Comparison of ENCODE assay signal across 26 cellular contexts in genomic region chr12:6091786-6092566, GRCh38. TPM values are rescaled to one million over a fixed set of nuclear protein-coding genes. Genes with fewer than 3 reads are reported as not detected.
DNase-seq lines count a peak whose midpoint lies in the region; ATAC-seq and TF ChIP-seq lines count a peak whose summit lies in the region.
"Had no signal": no experiment of that assay in that cellular context is flagged by ENCODE, and none has a peak within 500 bp of the region (broad histone marks: within the 10 kb centered on the region; RNA-seq: fewer than 3 reads in every experiment).

No MANE protein-coding gene starts in this region.

- peaks cover 34% of the 10 kb centered on the region for H3K36me3 ChIP-seq in endodermal cell (ENCODE audit: control insufficient read depth, insufficient read depth, low read length)
- H3K36me3 ChIP-seq in spleen: peaks cover 0 to 16% (median 0%) of the 10 kb centered on the region in 6 donors
- H3K36me3 ChIP-seq: ascending aorta, thyroid gland had no signal

- TF ChIP-seq POLR2A in NB4 (IDR thresholded peaks at IDR 0.05; ENCODE audit: extremely low read depth, insufficient read length): no peak
- TF ChIP-seq POLR2A in spleen (IDR thresholded peaks at IDR 0.05): no peak

- H3K4me3 Mint-ChIP-seq in activated naive CD8-positive, alpha-beta T cell treated with anti-CD3 and anti-CD28 coated beads, Interleukin-2, amount 10 ng/mL, durations not matched to agents 7 days and 5 days: peak overlapping the region; percentile 35
- H3K4me3 Mint-ChIP-seq in activated naive CD8-positive, alpha-beta T cell treated with anti-CD3 and anti-CD28 coated beads, Interleukin-2, amount 50 U/mL, for 24 hours: no peak overlapping the region
- H3K4me3 Mint-ChIP-seq in endodermal cell: no peak overlapping the region
- H3K4me3 Mint-ChIP-seq: activated B cell treated with CpG ODN at 0.5 μM for 24 hours; activated T-helper 17 cell treated with anti-CD3 and anti-CD28 coated beads, Interleukin-2, amount 50 U/mL, for 72 hours; CD8-positive, alpha-beta memory T cell; central memory CD8-positive, alpha-beta T cell; naive thymus-derived CD8-positive, alpha-beta T cell; stimulated activated naive CD8-positive, alpha-beta T cell treated with anti-CD3 and anti-CD28 coated beads, Interleukin-15, Interleukin-2, amounts not matched to agents 100 ng/mL and 50 ng/mL, for 24 hours had no signal

- H3K4me1 ChIP-seq in endodermal cell (ENCODE audit: control insufficient read depth, insufficient read depth, low read length) (peaks cover 6% of the 10 kb centered on the region), spleen (peaks cover 0 to 42% (median 6%) of the 10 kb centered on the region in 6 donors)

- ATAC-seq in activated naive CD8-positive, alpha-beta T cell treated with anti-CD3 and anti-CD28 coated beads, Interleukin-2, amount 10 ng/mL, durations not matched to agents 7 days and 5 days (ENCODE audit: low read depth): no peak
- no peak for ATAC-seq in activated naive CD8-positive, alpha-beta T cell treated with anti-CD3 and anti-CD28 coated beads, Interleukin-2, amount 50 U/mL, for 24 hours
- ATAC-seq: activated naive CD4-positive, alpha-beta T cell treated with anti-CD3 and anti-CD28 coated beads, Interleukin-2, amount 50 U/mL, for 72 hours; activated T-helper 17 cell treated with anti-CD3 and anti-CD28 coated beads, Interleukin-2, amount 50 U/mL, for 72 hours; naive thymus-derived CD8-positive, alpha-beta T cell had no signal

- no peaks in the 10 kb centered on the region for H3K27me3 ChIP-seq in endodermal cell (ENCODE audit: control insufficient read depth, insufficient read depth, low read length, poor library complexity, severe bottlenecking)
- peaks cover 0 to 11% (median 0%) of the 10 kb centered on the region in 7 donors for H3K27me3 ChIP-seq in spleen (replicated peaks in 1 of 7)
- H3K27me3 ChIP-seq: ascending aorta, thyroid gland had no signal

- H3K9me3 Mint-ChIP-seq in activated naive CD8-positive, alpha-beta T cell treated with anti-CD3 and anti-CD28 coated beads, Interleukin-2, amount 10 ng/mL, durations not matched to agents 7 days and 5 days: no peaks in the 10 kb centered on the region
- no peaks in the 10 kb centered on the region for H3K9me3 Mint-ChIP-seq in activated naive CD8-positive, alpha-beta T cell treated with anti-CD3 and anti-CD28 coated beads, Interleukin-2, amount 50 U/mL, for 24 hours
- H3K9me3 Mint-ChIP-seq in endodermal cell: no peaks in the 10 kb centered on the region
- H3K9me3 Mint-ChIP-seq: activated naive CD4-positive, alpha-beta T cell treated with anti-CD3 and anti-CD28 coated beads, Interleukin-2, amount 50 U/mL, for 72 hours; activated T-helper 17 cell treated with anti-CD3 and anti-CD28 coated beads, Interleukin-2, amount 50 U/mL, for 72 hours; central memory CD8-positive, alpha-beta T cell; HFFc6; naive thymus-derived CD8-positive, alpha-beta T cell; stimulated activated naive CD8-positive, alpha-beta T cell treated with anti-CD3 and anti-CD28 coated beads, Interleukin-15, Interleukin-2, amounts not matched to agents 100 ng/mL and 50 ng/mL, for 24 hours had no signal

- H3K9me3 ChIP-seq in endodermal cell (ENCODE audit: control insufficient read depth, low read length): no peaks in the 10 kb centered on the region
- no peaks in the 10 kb centered on the region for H3K9me3 ChIP-seq in spleen
- H3K9me3 ChIP-seq: ascending aorta, thyroid gland had no signal

- H3K4me3 ChIP-seq in NB4 (ENCODE audit: low read depth, low read length) (no peak overlapping the region), endodermal cell (ENCODE audit: low read length) (no peak overlapping the region), spleen (no peak overlapping the region), coronary artery (no peak overlapping the region)
- H3K4me3 ChIP-seq: ascending aorta, thyroid gland had no signal

- H3K27me3 Mint-ChIP-seq in activated naive CD8-positive, alpha-beta T cell treated with anti-CD3 and anti-CD28 coated beads, Interleukin-2, amount 10 ng/mL, durations not matched to agents 7 days and 5 days: peaks cover 4% of the 10 kb centered on the region
- H3K27me3 Mint-ChIP-seq in activated naive CD8-positive, alpha-beta T cell treated with anti-CD3 and anti-CD28 coated beads, Interleukin-2, amount 50 U/mL, for 24 hours: peaks cover 23% of the 10 kb centered on the region
- no peaks in the 10 kb centered on the region for H3K27me3 Mint-ChIP-seq in endodermal cell (ENCODE audit: insufficient read depth)

- intact Hi-C loops in spleen (cut with DNase I; ENCODE audit: low total_unique reads): no loop called here

- no peaks in the 10 kb centered on the region for H3K36me3 Mint-ChIP-seq in activated naive CD8-positive, alpha-beta T cell treated with anti-CD3 and anti-CD28 coated beads, Interleukin-2, amount 10 ng/mL, durations not matched to agents 7 days and 5 days
- no peaks in the 10 kb centered on the region for H3K36me3 Mint-ChIP-seq in activated naive CD8-positive, alpha-beta T cell treated with anti-CD3 and anti-CD28 coated beads, Interleukin-2, amount 50 U/mL, for 24 hours (ENCODE audit: low read depth)
- peaks cover 93% of the 10 kb centered on the region for H3K36me3 Mint-ChIP-seq in endodermal cell (ENCODE audit: low read depth)
- H3K36me3 Mint-ChIP-seq: activated naive CD4-positive, alpha-beta T cell treated with anti-CD3 and anti-CD28 coated beads, Interleukin-2, amount 50 U/mL, for 72 hours; CD8-positive, alpha-beta memory T cell; naive thymus-derived CD8-positive, alpha-beta T cell had no signal

- POLR2A ChIA-PET in activated naive CD8-positive, alpha-beta T cell treated with anti-CD3 and anti-CD28 coated beads, Interleukin-2, amount 10 ng/mL, durations not matched to agents 7 days and 5 days (lab: Charles Lee): no interaction called here

- H3K27ac ChIP-seq in endodermal cell (ENCODE audit: low read depth, low read length): no peak overlapping the region
- H3K27ac ChIP-seq in spleen: peak overlapping the region in 1 of 8 donors; percentile 30
- H3K27ac ChIP-seq in coronary artery: no peak overlapping the region
- H3K27ac ChIP-seq: thyroid gland had no signal

- H3K27ac Mint-ChIP-seq in activated naive CD8-positive, alpha-beta T cell treated with anti-CD3 and anti-CD28 coated beads, Interleukin-2, amount 10 ng/mL, durations not matched to agents 7 days and 5 days: no peak overlapping the region
- no peak overlapping the region for H3K27ac Mint-ChIP-seq in activated naive CD8-positive, alpha-beta T cell treated with anti-CD3 and anti-CD28 coated beads, Interleukin-2, amount 50 U/mL, for 24 hours
- H3K27ac Mint-ChIP-seq in endodermal cell: no peak overlapping the region
- H3K27ac Mint-ChIP-seq: activated B cell treated with CpG ODN at 0.5 μM for 24 hours; activated naive CD4-positive, alpha-beta T cell treated with anti-CD3 and anti-CD28 coated beads, Interleukin-2, amount 50 U/mL, for 72 hours; activated T-helper 17 cell treated with anti-CD3 and anti-CD28 coated beads, Interleukin-2, amount 50 U/mL, for 72 hours; CD8-positive, alpha-beta memory T cell; stimulated activated naive CD8-positive, alpha-beta T cell treated with anti-CD3 and anti-CD28 coated beads, Interleukin-15, Interleukin-2, amounts not matched to agents 100 ng/mL and 50 ng/mL, for 24 hours had no signal

- no peak overlapping the region for H3K9ac ChIP-seq in endodermal cell (ENCODE audit: extremely low read depth, low read length, poor library complexity, severe bottlenecking)

- 92% methylated on average over 7 to 14 of the region's 14 CpGs for WGBS in endodermal cell (ENCODE audit: insufficient coverage in 1 of 2, insufficient read length in 1 of 2), 2 experiments
- WGBS in spleen, 5 donors: 81 to 88% (median 83%) methylated on average over 10 to 14 of the region's 14 CpGs

- peak; percentile 3 for DNase-seq in activated naive CD8-positive, alpha-beta T cell treated with anti-CD3 and anti-CD28 coated beads, Interleukin-2, amount 10 ng/mL, durations not matched to agents 7 days and 5 days
- DNase-seq in activated naive CD8-positive, alpha-beta T cell treated with anti-CD3 and anti-CD28 coated beads, Interleukin-2, amount 50 U/mL, for 24 hours: no peak
- DNase-seq in NB4 (ENCODE audit: low read depth): peak; percentile 74
- peak; percentile 39 for DNase-seq in endodermal cell
- DNase-seq in spleen: peak; percentile 44
- no peak for DNase-seq in coronary artery (ENCODE audit: low spot score)
- no peak for DNase-seq in NCI-H187 treated with DMSO at 0.1 percent for 48 hours (lab: John Stamatoyannopoulos, UW)
- DNase-seq in NCI-H446 (lab: John Stamatoyannopoulos, UW): no peak
- DNase-seq: activated B cell treated with CpG ODN at 0.5 μM for 24 hours; activated CD4-positive, alpha-beta T cell treated with anti-CD3 and anti-CD28 coated beads, Interleukin-2, amount 50 U/mL, for 4 hours; activated CD8-positive, alpha-beta memory T cell treated with anti-CD3 and anti-CD28 coated beads, Interleukin-2, amount 50 U/mL, for 48 hours; AML-193; CD8-positive, alpha-beta memory T cell; effector CD4-positive, alpha-beta T cell; erythroblast; foreskin fibroblast; HFFc6; midbrain; naive thymus-derived CD8-positive, alpha-beta T cell; retina; thyroid gland had no signal

- TF ChIP-seq CTCF in NB4 (IDR thresholded peaks at IDR 0.05; ENCODE audit: low read depth, low read length) (no peak), endodermal cell (conservative IDR thresholded peaks at IDR 0.05) (no peak), spleen (IDR thresholded peaks at IDR 0.05 in 8 of 11, conservative IDR thresholded peaks at IDR 0.05 in 3 of 11) (no peak), coronary artery (IDR thresholded peaks at IDR 0.05) (no peak)

- peaks cover 5% of the 10 kb centered on the region for H3K4me1 Mint-ChIP-seq in activated naive CD8-positive, alpha-beta T cell treated with anti-CD3 and anti-CD28 coated beads, Interleukin-2, amount 10 ng/mL, durations not matched to agents 7 days and 5 days
- H3K4me1 Mint-ChIP-seq in activated naive CD8-positive, alpha-beta T cell treated with anti-CD3 and anti-CD28 coated beads, Interleukin-2, amount 50 U/mL, for 24 hours: peaks cover 1% of the 10 kb centered on the region
- peaks cover 23% of the 10 kb centered on the region for H3K4me1 Mint-ChIP-seq in endodermal cell
- H3K4me1 Mint-ChIP-seq: activated B cell treated with CpG ODN at 0.5 μM for 24 hours; central memory CD8-positive, alpha-beta T cell had no signal

RNA-seq across cellular contexts. Expression of gene VWF, which starts 32.5 kb away (rescaled TPM):
- under 1 TPM; 0.23 to 0.44 TPM for total RNA-seq in activated naive CD8-positive, alpha-beta T cell treated with anti-CD3 and anti-CD28 coated beads, Interleukin-2, amount 10 ng/mL, durations not matched to agents 7 days and 5 days
- total RNA-seq in endodermal cell (100 to 1,000 TPM; 248 to 476 TPM), spleen (100 to 1,000 TPM; 272 to 957 (median 395) TPM)
- polyA plus RNA-seq in endodermal cell (2013, experiment 1 of 2): 2.9 TPM
- polyA plus RNA-seq in endodermal cell (2013, experiment 2 of 2): 4.7 TPM
- polyA plus RNA-seq in spleen: 10 to 100 TPM; 12.9 to 38.6 (median 15.5) TPM
- total RNA-seq: activated B cell treated with CpG ODN at 0.5 μM for 24 hours had no signal
- polyA plus RNA-seq: CD8-positive, alpha-beta memory T cell; naive thymus-derived CD8-positive, alpha-beta T cell had no signal

Comparison
In these comparisons a context has a peak if more than half of its experiments do, and no peak if none do; other contexts are left out.
1. DNase-seq: peak in activated naive CD8-positive, alpha-beta T cell treated with anti-CD3 and anti-CD28 coated beads, Interleukin-2, amount 10 ng/mL, durations not matched to agents 7 days and 5 days (single experiment), NB4 (single experiment), endodermal cell (single experiment) and spleen (single experiment); none in activated naive CD8-positive, alpha-beta T cell treated with anti-CD3 and anti-CD28 coated beads, Interleukin-2, amount 50 U/mL, for 24 hours (single experiment), coronary artery (single experiment), NCI-H187 treated with DMSO at 0.1 percent for 48 hours (single experiment) and NCI-H446 (0 of 2).
2. RNA of gene VWF, which starts 32.5 kb away (total RNA-seq): 248 to 476 TPM in endodermal cell and 272 to 957 TPM in spleen; 0.23 to 0.44 TPM in activated naive CD8-positive, alpha-beta T cell treated with anti-CD3 and anti-CD28 coated beads, Interleukin-2, amount 10 ng/mL, durations not matched to agents 7 days and 5 days; every median in the first group is over 100 times any median in the second.